ENCODE assay signal across 25 cellular contexts in the genomic region with DNA sequence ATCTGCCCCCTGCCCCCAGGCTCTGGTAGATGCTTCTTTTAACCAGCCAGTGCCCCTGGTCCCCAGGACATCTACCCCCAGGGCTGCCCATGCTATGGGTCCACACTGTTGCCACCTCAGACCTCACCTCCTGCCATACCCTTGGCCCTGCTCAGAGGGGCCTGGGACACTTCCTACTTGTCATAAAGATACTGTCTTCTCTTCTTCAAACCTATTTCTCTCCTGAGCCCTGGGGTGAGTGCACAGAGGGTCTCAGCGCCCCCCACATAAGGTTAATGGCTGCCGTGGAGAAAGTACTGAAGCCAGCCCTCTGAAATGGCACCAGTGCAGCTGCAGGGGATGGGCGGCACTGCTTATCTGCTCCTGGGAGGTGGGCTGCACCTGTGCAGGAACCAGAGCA.
A peak's percentile ranks its signal among the peaks of the same experiment; 100 is the strongest.
DNase-seq lines count a peak whose midpoint lies in the region; ATAC-seq, FAIRE-seq and TF ChIP-seq lines count a peak whose summit lies in the region.
"Had no signal": no experiment of that assay in that cellular context is flagged by ENCODE, and none has a peak within 500 bp of the region (broad histone marks: within the 10 kb centered on the region; RNA-seq: fewer than 3 reads in every experiment).

No MANE protein-coding gene starts in this region.

- H3K4me2 ChIP-seq in HepG2 (ENCODE audit: low read depth, low read length): no peak overlapping the region
- H3K4me2 ChIP-seq: A549, GM23338 had no signal

- no peaks in the 10 kb centered on the region for H3K9me3 Mint-ChIP-seq in dendritic cell treated with granulocyte-macrophage colony-stimulating factor and Interleukin-4, amounts not matched to agents 40 ng/mL and 50 ng/mL, for 4 days
- H3K9me3 Mint-ChIP-seq: CD4-positive, alpha-beta T cell; CD8-positive, alpha-beta memory T cell; GM23338 had no signal

- intact Hi-C loops in HepG2 (cut with micrococcal nuclease; ENCODE audit: unreplicated experiment): no loop called here
- intact Hi-C loops in right lobe of liver (cut with DNase I): no loop called here
- intact Hi-C loops in dendritic cell treated with granulocyte-macrophage colony-stimulating factor and Interleukin-4, amounts not matched to agents 40 ng/mL and 50 ng/mL, for 4 days (cut with micrococcal nuclease): loop anchor here (5.0 kb wide), 1 partner anchor 36 kb away; no protein-coding TSS in a partner anchor
- intact Hi-C loops in heart left ventricle (cut with DNase I): no loop called here
- intact Hi-C loops in posterior cingulate gyrus (cut with DNase I): no loop called here

- H3K79me2 ChIP-seq in HepG2 (ENCODE audit: insufficient read depth, low read length): no peaks in the 10 kb centered on the region

- H2AFZ ChIP-seq in HepG2 (ENCODE audit: low read length): no peak overlapping the region

- H4K20me1 ChIP-seq in HepG2 (ENCODE audit: insufficient read depth, low read length): no peaks in the 10 kb centered on the region
- H4K20me1 ChIP-seq: BLaER1 treated with 17β-estradiol and CSF1 and Interleukin-3, amounts not matched to agents 10 nM and 100 nM had no signal

- no peak overlapping the region for H3K4me3 ChIP-seq in HepG2 (replicated peaks in 1 of 3; ENCODE audit: insufficient read depth in 1 of 3, low read depth in 2 of 3, low read length in 3 of 3)
- no peak overlapping the region for H3K4me3 ChIP-seq in right lobe of liver
- no peak overlapping the region for H3K4me3 ChIP-seq in heart left ventricle
- no peak overlapping the region for H3K4me3 ChIP-seq in right atrium auricular region
- H3K4me3 ChIP-seq: A549; BLaER1 treated with 17β-estradiol and CSF1 and Interleukin-3, amounts not matched to agents 10 nM and 100 nM; GM12878; GM23338 had no signal

- TF ChIP-seq CTCF in HepG2 (CRISPR knock-in tag; IDR thresholded peaks at IDR 0.05): no peak
- no peak for TF ChIP-seq CTCF in right lobe of liver (IDR thresholded peaks at IDR 0.05)
- no peak for TF ChIP-seq CTCF in heart left ventricle (IDR thresholded peaks at IDR 0.05)
- TF ChIP-seq CTCF in right atrium auricular region (IDR thresholded peaks at IDR 0.05): no peak

- WGBS in HepG2 (ENCODE audit: low lambda C conversion rate): 88% methylated on average over 3 of the region's 3 CpGs
- WGBS in right lobe of liver (ENCODE audit: insufficient coverage, low coverage, low lambda C conversion rate, missing lambda C conversion rate): 80% methylated on average over 3 of the region's 3 CpGs
- 91 to 100% (median 97%) methylated on average over 3 of the region's 3 CpGs for WGBS in heart left ventricle, 4 donors

- no peak overlapping the region for H3K4me3 Mint-ChIP-seq in dendritic cell treated with granulocyte-macrophage colony-stimulating factor and Interleukin-4, amounts not matched to agents 40 ng/mL and 50 ng/mL, for 4 days
- H3K4me3 Mint-ChIP-seq: CD14-positive monocyte; CD4-positive, alpha-beta T cell; CD8-positive, alpha-beta memory T cell; GM23338; H9 had no signal

- H3K27ac ChIP-seq in HepG2 (ENCODE audit: extremely low read length, insufficient read depth, low read length) (no peak overlapping the region), right lobe of liver (no peak overlapping the region), heart left ventricle (no peak overlapping the region), right atrium auricular region (no peak overlapping the region)
- H3K27ac ChIP-seq: A549 had no signal

- FAIRE-seq in HepG2 (lab: Jason Lieb, UNC): no peak
- FAIRE-seq: A549, D721Med, GM12878 had no signal

- no peaks in the 10 kb centered on the region for H3K9me3 ChIP-seq in HepG2 (ENCODE audit: low read length)
- no peaks in the 10 kb centered on the region for H3K9me3 ChIP-seq in right lobe of liver
- H3K9me3 ChIP-seq in heart left ventricle: no peaks in the 10 kb centered on the region
- no peaks in the 10 kb centered on the region for H3K9me3 ChIP-seq in right atrium auricular region
- H3K9me3 ChIP-seq: A549, BE2C had no signal

- in situ Hi-C loops in HepG2 (cut with HindIII; ENCODE audit: extremely low pct_ligation_motif_present, low pct_unique_long_range_greater_than_20kb): no loop called here

- H3K27ac Mint-ChIP-seq in dendritic cell treated with granulocyte-macrophage colony-stimulating factor and Interleukin-4, amounts not matched to agents 40 ng/mL and 50 ng/mL, for 4 days: peak overlapping the region; percentile 56
- H3K27ac Mint-ChIP-seq: CD4-positive, alpha-beta T cell; GM23338; H9 had no signal

- ATAC-seq in HepG2: no peak
- no peak for ATAC-seq in right lobe of liver
- ATAC-seq in heart left ventricle: no peak
- ATAC-seq: A549, GM23338, HCT116 had no signal

- TF ChIP-seq POLR2A in HepG2 (IDR thresholded peaks at IDR 0.05; ENCODE audit: insufficient read depth in 1 of 2, low read depth in 2 of 2, low read length in 2 of 2): no peak
- no peak for TF ChIP-seq POLR2A in right lobe of liver (IDR thresholded peaks at IDR 0.05)
- no peak for TF ChIP-seq POLR2A in heart left ventricle (IDR thresholded peaks at IDR 0.05)

- POLR2A ChIA-PET in HepG2 (lab: Yijun Ruan, JAX): interaction anchor here (6.7 kb wide), 1 partner anchor 14 kb away, joined by 87 read pairs; no protein-coding TSS in a partner anchor

- BruUV-seq in HepG2 (replicated peaks; lab: Mats Ljungman, UMichigan): no TSS peak

- TF ChIP-seq EP300 in HepG2 (IDR thresholded peaks at IDR 0.05; ENCODE audit: low read depth in 2 of 2, low read length in 2 of 2): no peak
- no peak for TF ChIP-seq EP300 in HepG2 (CRISPR knock-in tag; IDR thresholded peaks at IDR 0.05; ENCODE audit: borderline replicate concordance)

- H3K36me3 ChIP-seq in HepG2 (replicated peaks in 1 of 2; ENCODE audit: control insufficient read depth in 1 of 2, insufficient read depth in 2 of 2, low read length in 2 of 2): no peaks in the 10 kb centered on the region
- H3K36me3 ChIP-seq in right lobe of liver: no peaks in the 10 kb centered on the region
- no peaks in the 10 kb centered on the region for H3K36me3 ChIP-seq in heart left ventricle
- H3K36me3 ChIP-seq in right atrium auricular region: no peaks in the 10 kb centered on the region
- H3K36me3 ChIP-seq: BE2C; BLaER1 treated with 17β-estradiol and CSF1 and Interleukin-3, amounts not matched to agents 10 nM and 100 nM had no signal

- no peak for TF ChIP-seq RAD21 in HepG2 (CRISPR knock-in tag; IDR thresholded peaks at IDR 0.05)

- peaks cover 1% of the 10 kb centered on the region for H3K27me3 Mint-ChIP-seq in dendritic cell treated with granulocyte-macrophage colony-stimulating factor and Interleukin-4, amounts not matched to agents 40 ng/mL and 50 ng/mL, for 4 days
- H3K27me3 Mint-ChIP-seq: CD4-positive, alpha-beta T cell had no signal

- H3K4me1 Mint-ChIP-seq in dendritic cell treated with granulocyte-macrophage colony-stimulating factor and Interleukin-4, amounts not matched to agents 40 ng/mL and 50 ng/mL, for 4 days (ENCODE audit: low read depth): peaks cover 65% of the 10 kb centered on the region

- H3K27me3 ChIP-seq in HepG2 (ENCODE audit: control insufficient read depth in 1 of 2, insufficient read depth in 2 of 2, low read length in 2 of 2): no peaks in the 10 kb centered on the region
- H3K27me3 ChIP-seq in right lobe of liver: no peaks in the 10 kb centered on the region
- H3K27me3 ChIP-seq in heart left ventricle: no peaks in the 10 kb centered on the region
- no peaks in the 10 kb centered on the region for H3K27me3 ChIP-seq in right atrium auricular region
- H3K27me3 ChIP-seq: BE2C; BLaER1 treated with 17β-estradiol and CSF1 and Interleukin-3, amounts not matched to agents 10 nM and 100 nM had no signal

- no peak for DNase-seq in HepG2 (ENCODE audit: low spot score)
- DNase-seq in right lobe of liver: no peak
- peak; percentile 43 for DNase-seq in mesenteric fat pad (ENCODE audit: low spot score)
- DNase-seq in heart left ventricle: no peak
- DNase-seq in right atrium auricular region (ENCODE audit: low spot score): no peak
- no peak for DNase-seq in posterior cingulate gyrus
- DNase-seq: 8988T; ACHN; AML-193; BE2C; CD4-positive, alpha-beta T cell; CD8-positive, alpha-beta memory T cell; DMS 273 treated with DMSO at 0.1 percent for 48 hours; DMS79; EL; GDM1; H9 had no signal

- no peak overlapping the region for H3K9ac ChIP-seq in HepG2 (ENCODE audit: insufficient read depth, low read depth, low read length)
- H3K9ac ChIP-seq: BLaER1 treated with 17β-estradiol and CSF1 and Interleukin-3, amounts not matched to agents 10 nM and 100 nM had no signal

- CTCF ChIA-PET in HepG2 (lab: Yijun Ruan, JAX; ENCODE audit: low intra/inter-chr PET ratio, low total read pairs): no interaction called here

- H3K36me3 Mint-ChIP-seq in dendritic cell treated with granulocyte-macrophage colony-stimulating factor and Interleukin-4, amounts not matched to agents 40 ng/mL and 50 ng/mL, for 4 days (ENCODE audit: low read depth): no peaks in the 10 kb centered on the region

- peaks cover 52% of the 10 kb centered on the region for H3K4me1 ChIP-seq in HepG2 (ENCODE audit: insufficient read depth, low read length)
- peaks cover 3 to 32% (median 17%) of the 10 kb centered on the region in 4 donors for H3K4me1 ChIP-seq in right lobe of liver
- peaks cover 6 to 33% (median 22%) of the 10 kb centered on the region in 12 donors for H3K4me1 ChIP-seq in heart left ventricle
- peaks cover 0 to 36% of the 10 kb centered on the region in 2 donors for H3K4me1 ChIP-seq in right atrium auricular region
- H3K4me1 ChIP-seq: BE2C had no signal

TF ChIP-seq in HepG2, 621 proteins besides CTCF, POLR2A, EP300 and RAD21 (continues in another document):
- TF ChIP-seq ZNF451 (CRISPR knock-in tag; IDR thresholded peaks at IDR 0.05) (no peak), RBAK (CRISPR knock-in tag; IDR thresholded peaks at IDR 0.05) (no peak), E2F1 (CRISPR knock-in tag; IDR thresholded peaks at IDR 0.05) (no peak)
